8 cellular contexts compared by ENCODE assay signal in genomic region chr4:169611157-169611556, GRCh38. TPM values are rescaled to one million over a fixed set of nuclear protein-coding genes. Genes with fewer than 3 reads are reported as not detected.
DNase-seq lines count a peak whose midpoint lies in the region; ATAC-seq and TF ChIP-seq lines count a peak whose summit lies in the region.

No MANE protein-coding gene starts in this region.

- no peaks in the 10 kb centered on the region for H3K27me3 ChIP-seq in CD4-positive, alpha-beta T cell (ENCODE audit: control insufficient read depth, insufficient read depth, low read length)
- no peaks in the 10 kb centered on the region for H3K27me3 ChIP-seq in KMS-11 (ENCODE audit: insufficient read depth, low read depth)
- no peaks in the 10 kb centered on the region for H3K27me3 ChIP-seq in neural cell (ENCODE audit: insufficient read depth, low read depth, low read length)

- no peak overlapping the region for H3K27ac ChIP-seq in CD4-positive, alpha-beta T cell (ENCODE audit: low read depth, low read length)
- H3K27ac ChIP-seq in KMS-11 = peak overlapping the region; percentile 97; the same call in 1 of the 2 replicates
- H3K27ac ChIP-seq in neural cell (ENCODE audit: low read length) = no peak overlapping the region

- DNase-seq in CD4-positive, alpha-beta T cell = no peak
- DNase-seq in MCF 10A (ENCODE audit: unreplicated experiment) (no peak), A172 (ENCODE audit: low spot score) (no peak), NCI-H2107 (lab: John Stamatoyannopoulos, UW) (no peak), cerebellum (ENCODE audit: low spot score) (no peak)

- peak overlapping the region; percentile 98 for H3K4me3 Mint-ChIP-seq in CD4-positive, alpha-beta T cell
- H3K4me3 Mint-ChIP-seq in MCF 10A (ENCODE audit: unreplicated experiment) = peak overlapping the region; percentile 98

- peaks cover 34% of the 10 kb centered on the region for H3K79me2 ChIP-seq in KMS-11 (ENCODE audit: insufficient read depth, low read depth)
- H3K79me2 ChIP-seq in neural cell (replicated peaks; ENCODE audit: insufficient read depth, low read length) = peaks cover 14% of the 10 kb centered on the region

- H3K4me2 ChIP-seq in KMS-11 (peak overlapping the region; percentile 93), neural cell (ENCODE audit: low read length) (peak overlapping the region; percentile 92)

- no peak for TF ChIP-seq RAD21 in neural cell (conservative IDR thresholded peaks at IDR 0.05)

- POLR2A ChIA-PET in CD4-positive, alpha-beta T cell (lab: Charles Lee) = interaction anchor here (0.9 to 2.3 kb wide), 4 partner anchors 9 to 1293 kb away, joined by 3 to 9 read pairs (median 4); partner anchors contain the start of genes CLCN3 and DDX60
- POLR2A ChIA-PET in MCF 10A (lab: Yijun Ruan, JAX) = interaction anchor here (0.6 to 8.5 kb wide), 6 partner anchors 9 to 415 kb away, joined by 3 to 122 read pairs (median 10); partner anchors contain the start of genes CLCN3 and MFAP3L

- no peaks in the 10 kb centered on the region for H3K9me3 ChIP-seq in CD4-positive, alpha-beta T cell (ENCODE audit: control insufficient read depth, low read length)
- no peaks in the 10 kb centered on the region for H3K9me3 ChIP-seq in neural cell (ENCODE audit: low read length)

- peak overlapping the region; percentile 100 for H3K27ac Mint-ChIP-seq in CD4-positive, alpha-beta T cell
- peak overlapping the region; percentile 98 for H3K27ac Mint-ChIP-seq in MCF 10A (ENCODE audit: low read depth, unreplicated experiment)

- H3K27me3 Mint-ChIP-seq in CD4-positive, alpha-beta T cell = no peaks in the 10 kb centered on the region
- H3K27me3 Mint-ChIP-seq in MCF 10A (ENCODE audit: insufficient read depth, unreplicated experiment) = no peaks in the 10 kb centered on the region

- H3F3A ChIP-seq in neural cell (ENCODE audit: insufficient read depth, low read length, poor library complexity, severe bottlenecking) = peaks cover 3% of the 10 kb centered on the region

- H3K36me3 ChIP-seq in KMS-11 (ENCODE audit: insufficient read depth) (no peaks in the 10 kb centered on the region), neural cell (ENCODE audit: insufficient read depth, low read length) (no peaks in the 10 kb centered on the region)

- intact Hi-C loops in CD4-positive, alpha-beta T cell (cut with DNase I, micrococcal nuclease) = loop anchor here (5.0 to 10.0 kb wide), 4 partner anchors 111 to 1296 kb away; partner anchors contain the start of genes CBR4 (in 1 of the 2) and DDX60 (in 1 of the 2)
- intact Hi-C loops in MCF 10A (cut with micrococcal nuclease) = loop anchor here (5.0 kb wide), 1 partner anchor 111 kb away; no protein-coding TSS in a partner anchor

- CTCF ChIA-PET in CD4-positive, alpha-beta T cell (lab: Charles Lee) = interaction anchor here (1.2 kb wide), 1 partner anchor 17 kb away, joined by 3 read pairs; no protein-coding TSS in a partner anchor
- CTCF ChIA-PET in MCF 10A (lab: Yijun Ruan, JAX) = interaction anchor here (1.2 to 2.3 kb wide), 5 partner anchors 9 to 142 kb away, joined by 3 to 9 read pairs (median 3); partner anchors contain the start of gene CLCN3

- H3K9ac ChIP-seq in KMS-11 (peak overlapping the region; percentile 93), neural cell (ENCODE audit: low read length) (peak overlapping the region; percentile 83)

- peaks cover 33% of the 10 kb centered on the region for H3K4me1 ChIP-seq in KMS-11 (ENCODE audit: low read depth, poor library complexity, severe bottlenecking)

- peak overlapping the region; percentile 62 for H2AFZ ChIP-seq in KMS-11 (ENCODE audit: low read depth)
- H2AFZ ChIP-seq in neural cell (ENCODE audit: low read depth, low read length) = no peak overlapping the region

- TF ChIP-seq CTCF in CD4-positive, alpha-beta T cell (IDR thresholded peaks at IDR 0.05) = no peak
- TF ChIP-seq CTCF in KMS-11 (conservative IDR thresholded peaks at IDR 0.05; ENCODE audit: low read depth, low read length) (no peak), MCF 10A (IDR thresholded peaks at IDR 0.05; ENCODE audit: unreplicated experiment) (no peak), neural cell (IDR thresholded peaks at IDR 0.05; ENCODE audit: poor library complexity, severe bottlenecking) (no peak)

- H4K20me1 ChIP-seq in KMS-11 (ENCODE audit: insufficient read depth) (no peaks in the 10 kb centered on the region), neural cell (ENCODE audit: insufficient read depth) (no peaks in the 10 kb centered on the region)

- no peak for ATAC-seq in CD4-positive, alpha-beta T cell (ENCODE audit: poor library complexity)
- ATAC-seq in HG02763 (IDR thresholded peaks at IDR 0.05; ENCODE audit: unreplicated experiment) = no peak

- TF ChIP-seq EP300 in neural cell (conservative IDR thresholded peaks at IDR 0.05; ENCODE audit: poor library complexity, severe bottlenecking) = no peak

- H3K9me2 ChIP-seq in neural cell (ENCODE audit: insufficient read depth, low read length) = no peaks in the 10 kb centered on the region

- H3K4me1 Mint-ChIP-seq in CD4-positive, alpha-beta T cell (ENCODE audit: low read depth) = peaks cover 43% of the 10 kb centered on the region
- H3K4me1 Mint-ChIP-seq in MCF 10A (ENCODE audit: insufficient read depth, unreplicated experiment) = peaks cover 12% of the 10 kb centered on the region

- peaks cover 26% of the 10 kb centered on the region for H3K36me3 Mint-ChIP-seq in CD4-positive, alpha-beta T cell (ENCODE audit: low read depth)
- peaks cover 19% of the 10 kb centered on the region for H3K36me3 Mint-ChIP-seq in MCF 10A (ENCODE audit: insufficient read depth, unreplicated experiment)

- H3K9me3 Mint-ChIP-seq in CD4-positive, alpha-beta T cell = no peaks in the 10 kb centered on the region
- no peaks in the 10 kb centered on the region for H3K9me3 Mint-ChIP-seq in MCF 10A (ENCODE audit: unreplicated experiment)

- H3K4me3 ChIP-seq in KMS-11 (IDR thresholded peaks at IDR 0.05; ENCODE audit: insufficient read depth, low read depth, low read length) (no peak overlapping the region), neural cell (ENCODE audit: low read length) (peak overlapping the region; percentile 87)

- BruUV-seq in MCF 10A (replicated peaks; lab: Mats Ljungman, UMichigan) = no TSS peak

TF ChIP-seq in neural cell, 6 proteins besides CTCF, POLR2A, EP300 and RAD21:
- TF ChIP-seq TAF1 (IDR thresholded peaks at IDR 0.05; ENCODE audit: low read depth) (no peak), EZH2 (IDR thresholded peaks at IDR 0.05; ENCODE audit: borderline replicate concordance, insufficient read depth, low read length, poor library complexity, severe bottlenecking) (no peak), POLR2AphosphoS5 (IDR thresholded peaks at IDR 0.05) (no peak)

RNA-seq across cellular contexts. Expression of gene NEK1, which starts 1.2 kb away (rescaled TPM):
- 10 to 100 TPM in 1 of 2 experiments, 1 to 10 TPM in 1; 9.5 to 10.2 TPM for total RNA-seq in CD4-positive, alpha-beta T cell
- total RNA-seq in MCF 10A (2022) (15.5 and 17.2 TPM in 2 replicates), cerebellum (31.6 TPM)
- polyA plus RNA-seq in neural cell = 16.7 and 17.1 TPM in 2 replicates
- polyA minus RNA-seq in neural cell = 25.6 and 27.6 TPM in 2 replicates
- total RNA-seq in A172 (2014; rRNA removed; shearing (Covaris generic)) = 7.8 and 8.3 TPM in 2 replicates

RNA-seq across cellular contexts. Expression of gene CLCN3, which starts 9.2 kb away (rescaled TPM):
- 1 to 10 TPM; 9.0 to 9.2 TPM for total RNA-seq in CD4-positive, alpha-beta T cell
- total RNA-seq in MCF 10A (2022) = 56.0 and 67.8 TPM in 2 replicates
- polyA plus RNA-seq in neural cell = 63.5 and 68.3 TPM in 2 replicates
- 136 and 147 TPM in 2 replicates for polyA minus RNA-seq in neural cell
- total RNA-seq in A172 (2014; rRNA removed; shearing (Covaris generic)) = 35.5 and 42.3 TPM in 2 replicates
- total RNA-seq in cerebellum = 105 TPM
